1 cellular context compared by ENCODE assay signal in the genomic region with DNA sequence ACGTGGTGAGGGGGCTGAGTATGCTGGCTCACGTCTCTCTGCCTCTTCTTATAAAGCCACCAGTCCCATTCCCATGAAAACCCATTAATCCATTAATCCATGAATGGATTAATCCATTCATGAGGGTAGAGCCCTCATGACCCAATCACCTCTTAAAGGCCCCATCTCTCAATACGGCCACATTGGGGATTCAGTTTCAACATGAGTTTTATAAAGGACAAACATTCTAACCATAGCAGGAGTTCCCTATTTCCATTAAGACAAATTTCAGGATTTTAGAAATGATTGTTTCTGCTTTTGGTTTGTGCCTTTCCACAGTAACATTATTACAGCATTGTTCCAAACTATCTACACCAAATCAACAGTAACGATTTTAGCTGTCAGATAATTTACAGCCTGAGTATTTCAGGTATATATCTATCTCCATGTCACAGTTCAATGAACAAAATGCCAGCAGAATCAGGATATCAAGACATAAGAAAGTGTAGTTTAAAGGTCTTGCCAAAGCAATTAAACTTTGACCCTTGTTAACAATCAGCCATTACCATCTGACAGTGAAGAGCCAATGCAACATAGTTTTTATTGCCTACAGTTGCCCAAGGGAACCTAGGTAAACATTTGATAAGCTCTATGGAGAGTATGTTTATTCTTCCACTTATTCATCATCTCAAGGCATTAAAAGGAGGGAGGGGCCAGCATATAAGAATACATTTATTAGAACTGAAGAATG.
TF ChIP-seq lines count a peak whose summit lies in the region.

No MANE protein-coding gene starts in this region.

TF ChIP-seq in HEK293, 187 proteins besides CTCF, POLR2A, EP300 and RAD21 (continued from another document and continues in another):
- TF ChIP-seq, protein P1, sequence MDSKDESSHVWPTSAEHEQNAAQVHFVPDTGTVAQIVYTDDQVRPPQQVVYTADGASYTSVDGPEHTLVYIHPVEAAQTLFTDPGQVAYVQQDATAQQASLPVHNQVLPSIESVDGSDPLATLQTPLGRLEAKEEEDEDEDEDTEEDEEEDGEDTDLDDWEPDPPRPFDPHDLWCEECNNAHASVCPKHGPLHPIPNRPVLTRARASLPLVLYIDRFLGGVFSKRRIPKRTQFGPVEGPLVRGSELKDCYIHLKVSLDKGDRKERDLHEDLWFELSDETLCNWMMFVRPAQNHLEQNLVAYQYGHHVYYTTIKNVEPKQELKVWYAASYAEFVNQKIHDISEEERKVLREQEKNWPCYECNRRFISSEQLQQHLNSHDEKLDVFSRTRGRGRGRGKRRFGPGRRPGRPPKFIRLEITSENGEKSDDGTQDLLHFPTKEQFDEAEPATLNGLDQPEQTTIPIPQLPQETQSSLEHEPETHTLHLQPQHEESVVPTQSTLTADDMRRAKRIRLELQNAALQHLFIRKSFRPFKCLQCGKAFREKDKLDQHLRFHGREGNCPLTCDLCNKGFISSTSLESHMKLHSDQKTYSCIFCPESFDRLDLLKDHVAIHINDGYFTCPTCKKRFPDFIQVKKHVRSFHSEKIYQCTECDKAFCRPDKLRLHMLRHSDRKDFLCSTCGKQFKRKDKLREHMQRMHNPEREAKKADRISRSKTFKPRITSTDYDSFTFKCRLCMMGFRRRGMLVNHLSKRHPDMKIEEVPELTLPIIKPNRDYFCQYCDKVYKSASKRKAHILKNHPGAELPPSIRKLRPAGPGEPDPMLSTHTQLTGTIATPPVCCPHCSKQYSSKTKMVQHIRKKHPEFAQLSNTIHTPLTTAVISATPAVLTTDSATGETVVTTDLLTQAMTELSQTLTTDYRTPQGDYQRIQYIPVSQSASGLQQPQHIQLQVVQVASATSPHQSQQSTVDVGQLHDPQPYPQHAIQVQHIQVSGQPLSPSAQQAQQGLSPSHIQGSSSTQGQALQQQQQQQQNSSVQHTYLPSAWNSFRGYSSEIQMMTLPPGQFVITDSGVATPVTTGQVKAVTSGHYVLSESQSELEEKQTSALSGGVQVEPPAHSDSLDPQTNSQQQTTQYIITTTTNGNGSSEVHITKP (tag by site-specific recombination; IDR thresholded peaks at IDR 0.05): peak; percentile 65; the same call in 1 of the 2 replicates
- TF ChIP-seq ZNF629 (tag by site-specific recombination; IDR thresholded peaks at IDR 0.05) (peak; percentile 85), ZNF596 (tag by site-specific recombination; IDR thresholded peaks at IDR 0.05) (peak; percentile 80), FEZF1 (tag by site-specific recombination; IDR thresholded peaks at IDR 0.05) (peak; percentile 96), ZBTB1 (tag by site-specific recombination; IDR thresholded peaks at IDR 0.05) (0 out of 2 replicates have a peak, but pooled peaks have one; percentile 66), SP3 (tag by site-specific recombination; IDR thresholded peaks at IDR 0.05) (peak; percentile 52), ZNF549 (tag by site-specific recombination; IDR thresholded peaks at IDR 0.05) (no peak), ZBTB20 (tag by site-specific recombination; IDR thresholded peaks at IDR 0.05) (no peak), ZNF354C (tag by site-specific recombination; IDR thresholded peaks at IDR 0.05; ENCODE audit: borderline replicate concordance, low read depth) (no peak), ZXDB (tag by site-specific recombination; IDR thresholded peaks at IDR 0.05) (peak; percentile 97), ZEB2 (tag by site-specific recombination; IDR thresholded peaks at IDR 0.05) (peak; percentile 72), ZNF121 (tag by site-specific recombination; IDR thresholded peaks at IDR 0.05) (no peak), WT1 (tag by site-specific recombination; IDR thresholded peaks at IDR 0.05) (peak; percentile 92), ZNF623 (tag by site-specific recombination; IDR thresholded peaks at IDR 0.05) (no peak; the same call in 1 of the 2 replicates), OVOL3 (tag by site-specific recombination; IDR thresholded peaks at IDR 0.05) (peak; percentile 97), ZNF155 (tag by site-specific recombination; IDR thresholded peaks at IDR 0.05) (no peak), ZIC2 (tag by site-specific recombination; IDR thresholded peaks at IDR 0.05) (no peak), KLF8 (tag by site-specific recombination; IDR thresholded peaks at IDR 0.05) (peak; percentile 90), ZNF529 (tag by site-specific recombination; IDR thresholded peaks at IDR 0.05; ENCODE audit: insufficient replicate concordance) (no peak), ZSCAN30 (tag by site-specific recombination; IDR thresholded peaks at IDR 0.05) (peak; percentile 74), SETDB1 (IDR thresholded peaks at IDR 0.05; ENCODE audit: insufficient read length, low read length) (no peak), GLIS1 (tag by site-specific recombination; IDR thresholded peaks at IDR 0.05) (peak; percentile 62), ZNF423 (tag by site-specific recombination; IDR thresholded peaks at IDR 0.05) (peak; percentile 65; the same call in 1 of the 2 replicates), GLI2 (tag by site-specific recombination; IDR thresholded peaks at IDR 0.05; ENCODE audit: borderline replicate concordance, low read depth) (peak; percentile 93), SCRT1 (tag by site-specific recombination; IDR thresholded peaks at IDR 0.05; ENCODE audit: borderline replicate concordance) (peak; percentile 89), ZNF416 (tag by site-specific recombination; IDR thresholded peaks at IDR 0.05) (no peak), ZNF621 (tag by site-specific recombination; IDR thresholded peaks at IDR 0.05) (no peak), SCRT2 (tag by site-specific recombination; IDR thresholded peaks at IDR 0.05) (peak; percentile 68)
- TF ChIP-seq, protein P2, sequence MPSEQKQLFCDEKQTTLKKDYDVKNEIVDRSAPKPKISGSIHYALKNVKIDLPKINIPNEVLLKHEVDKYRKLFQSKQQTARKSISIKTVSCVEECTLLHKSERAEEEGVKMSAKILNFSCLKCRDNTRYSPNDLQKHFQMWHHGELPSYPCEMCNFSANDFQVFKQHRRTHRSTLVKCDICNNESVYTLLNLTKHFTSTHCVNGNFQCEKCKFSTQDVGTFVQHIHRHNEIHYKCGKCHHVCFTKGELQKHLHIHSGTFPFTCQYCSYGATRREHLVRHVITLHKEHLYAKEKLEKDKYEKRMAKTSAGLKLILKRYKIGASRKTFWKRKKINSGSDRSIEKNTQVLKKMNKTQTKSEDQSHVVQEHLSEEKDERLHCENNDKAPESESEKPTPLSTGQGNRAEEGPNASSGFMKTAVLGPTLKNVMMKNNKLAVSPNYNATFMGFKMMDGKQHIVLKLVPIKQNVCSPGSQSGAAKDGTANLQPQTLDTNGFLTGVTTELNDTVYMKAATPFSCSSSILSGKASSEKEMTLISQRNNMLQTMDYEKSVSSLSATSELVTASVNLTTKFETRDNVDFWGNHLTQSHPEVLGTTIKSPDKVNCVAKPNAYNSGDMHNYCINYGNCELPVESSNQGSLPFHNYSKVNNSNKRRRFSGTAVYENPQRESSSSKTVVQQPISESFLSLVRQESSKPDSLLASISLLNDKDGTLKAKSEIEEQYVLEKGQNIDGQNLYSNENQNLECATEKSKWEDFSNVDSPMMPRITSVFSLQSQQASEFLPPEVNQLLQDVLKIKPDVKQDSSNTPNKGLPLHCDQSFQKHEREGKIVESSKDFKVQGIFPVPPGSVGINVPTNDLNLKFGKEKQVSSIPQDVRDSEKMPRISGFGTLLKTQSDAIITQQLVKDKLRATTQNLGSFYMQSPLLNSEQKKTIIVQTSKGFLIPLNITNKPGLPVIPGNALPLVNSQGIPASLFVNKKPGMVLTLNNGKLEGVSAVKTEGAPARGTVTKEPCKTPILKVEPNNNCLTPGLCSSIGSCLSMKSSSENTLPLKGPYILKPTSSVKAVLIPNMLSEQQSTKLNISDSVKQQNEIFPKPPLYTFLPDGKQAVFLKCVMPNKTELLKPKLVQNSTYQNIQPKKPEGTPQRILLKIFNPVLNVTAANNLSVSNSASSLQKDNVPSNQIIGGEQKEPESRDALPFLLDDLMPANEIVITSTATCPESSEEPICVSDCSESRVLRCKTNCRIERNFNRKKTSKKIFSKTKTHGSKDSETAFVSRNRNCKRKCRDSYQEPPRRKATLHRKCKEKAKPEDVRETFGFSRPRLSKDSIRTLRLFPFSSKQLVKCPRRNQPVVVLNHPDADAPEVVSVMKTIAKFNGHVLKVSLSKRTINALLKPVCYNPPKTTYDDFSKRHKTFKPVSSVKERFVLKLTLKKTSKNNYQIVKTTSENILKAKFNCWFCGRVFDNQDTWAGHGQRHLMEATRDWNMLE (tag by site-specific recombination; conservative IDR thresholded peaks at IDR 0.05; ENCODE audit: low read depth): 0 out of 2 replicates have a peak, but pooled peaks have one; percentile 15
- TF ChIP-seq, protein P3, sequence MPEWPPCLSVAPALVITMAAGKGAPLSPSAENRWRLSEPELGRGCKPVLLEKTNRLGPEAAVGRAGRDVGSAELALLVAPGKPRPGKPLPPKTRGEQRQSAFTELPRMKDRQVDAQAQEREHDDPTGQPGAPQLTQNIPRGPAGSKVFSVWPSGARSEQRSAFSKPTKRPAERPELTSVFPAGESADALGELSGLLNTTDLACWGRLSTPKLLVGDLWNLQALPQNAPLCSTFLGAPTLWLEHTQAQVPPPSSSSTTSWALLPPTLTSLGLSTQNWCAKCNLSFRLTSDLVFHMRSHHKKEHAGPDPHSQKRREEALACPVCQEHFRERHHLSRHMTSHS (tag by site-specific recombination; IDR thresholded peaks at IDR 0.05): 0 out of 2 replicates have a peak, but pooled peaks have one; percentile 30
- TF ChIP-seq, protein P4, sequence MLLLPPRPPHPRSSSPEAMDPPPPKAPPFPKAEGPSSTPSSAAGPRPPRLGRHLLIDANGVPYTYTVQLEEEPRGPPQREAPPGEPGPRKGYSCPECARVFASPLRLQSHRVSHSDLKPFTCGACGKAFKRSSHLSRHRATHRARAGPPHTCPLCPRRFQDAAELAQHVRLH (tag by site-specific recombination; IDR thresholded peaks at IDR 0.05): peak; percentile 91
- TF ChIP-seq, protein P5, sequence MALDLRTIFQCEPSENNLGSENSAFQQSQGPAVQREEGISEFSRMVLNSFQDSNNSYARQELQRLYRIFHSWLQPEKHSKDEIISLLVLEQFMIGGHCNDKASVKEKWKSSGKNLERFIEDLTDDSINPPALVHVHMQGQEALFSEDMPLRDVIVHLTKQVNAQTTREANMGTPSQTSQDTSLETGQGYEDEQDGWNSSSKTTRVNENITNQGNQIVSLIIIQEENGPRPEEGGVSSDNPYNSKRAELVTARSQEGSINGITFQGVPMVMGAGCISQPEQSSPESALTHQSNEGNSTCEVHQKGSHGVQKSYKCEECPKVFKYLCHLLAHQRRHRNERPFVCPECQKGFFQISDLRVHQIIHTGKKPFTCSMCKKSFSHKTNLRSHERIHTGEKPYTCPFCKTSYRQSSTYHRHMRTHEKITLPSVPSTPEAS (tag by site-specific recombination; IDR thresholded peaks at IDR 0.05): no peak; the same call in 1 of the 2 replicates
- TF ChIP-seq, protein P6, sequence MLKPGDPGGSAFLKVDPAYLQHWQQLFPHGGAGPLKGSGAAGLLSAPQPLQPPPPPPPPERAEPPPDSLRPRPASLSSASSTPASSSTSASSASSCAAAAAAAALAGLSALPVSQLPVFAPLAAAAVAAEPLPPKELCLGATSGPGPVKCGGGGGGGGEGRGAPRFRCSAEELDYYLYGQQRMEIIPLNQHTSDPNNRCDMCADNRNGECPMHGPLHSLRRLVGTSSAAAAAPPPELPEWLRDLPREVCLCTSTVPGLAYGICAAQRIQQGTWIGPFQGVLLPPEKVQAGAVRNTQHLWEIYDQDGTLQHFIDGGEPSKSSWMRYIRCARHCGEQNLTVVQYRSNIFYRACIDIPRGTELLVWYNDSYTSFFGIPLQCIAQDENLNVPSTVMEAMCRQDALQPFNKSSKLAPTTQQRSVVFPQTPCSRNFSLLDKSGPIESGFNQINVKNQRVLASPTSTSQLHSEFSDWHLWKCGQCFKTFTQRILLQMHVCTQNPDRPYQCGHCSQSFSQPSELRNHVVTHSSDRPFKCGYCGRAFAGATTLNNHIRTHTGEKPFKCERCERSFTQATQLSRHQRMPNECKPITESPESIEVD (tag by site-specific recombination; IDR thresholded peaks at IDR 0.05): peak; percentile 97
- TF ChIP-seq, protein P7, sequence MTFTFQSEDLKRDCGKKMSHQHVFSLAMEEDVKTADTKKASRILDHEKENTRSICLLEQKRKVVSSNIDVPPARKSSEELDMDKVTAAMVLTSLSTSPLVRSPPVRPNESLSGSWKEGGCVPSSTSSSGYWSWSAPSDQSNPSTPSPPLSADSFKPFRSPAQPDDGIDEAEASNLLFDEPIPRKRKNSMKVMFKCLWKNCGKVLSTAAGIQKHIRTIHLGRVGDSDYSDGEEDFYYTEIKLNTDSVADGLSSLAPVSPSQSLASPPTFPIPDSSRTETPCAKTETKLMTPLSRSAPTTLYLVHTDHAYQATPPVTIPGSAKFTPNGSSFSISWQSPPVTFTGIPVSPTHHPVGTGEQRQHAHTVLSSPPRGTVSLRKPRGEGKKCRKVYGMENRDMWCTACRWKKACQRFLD (tag by site-specific recombination; IDR thresholded peaks at IDR 0.05): no peak
- TF ChIP-seq, protein P8, sequence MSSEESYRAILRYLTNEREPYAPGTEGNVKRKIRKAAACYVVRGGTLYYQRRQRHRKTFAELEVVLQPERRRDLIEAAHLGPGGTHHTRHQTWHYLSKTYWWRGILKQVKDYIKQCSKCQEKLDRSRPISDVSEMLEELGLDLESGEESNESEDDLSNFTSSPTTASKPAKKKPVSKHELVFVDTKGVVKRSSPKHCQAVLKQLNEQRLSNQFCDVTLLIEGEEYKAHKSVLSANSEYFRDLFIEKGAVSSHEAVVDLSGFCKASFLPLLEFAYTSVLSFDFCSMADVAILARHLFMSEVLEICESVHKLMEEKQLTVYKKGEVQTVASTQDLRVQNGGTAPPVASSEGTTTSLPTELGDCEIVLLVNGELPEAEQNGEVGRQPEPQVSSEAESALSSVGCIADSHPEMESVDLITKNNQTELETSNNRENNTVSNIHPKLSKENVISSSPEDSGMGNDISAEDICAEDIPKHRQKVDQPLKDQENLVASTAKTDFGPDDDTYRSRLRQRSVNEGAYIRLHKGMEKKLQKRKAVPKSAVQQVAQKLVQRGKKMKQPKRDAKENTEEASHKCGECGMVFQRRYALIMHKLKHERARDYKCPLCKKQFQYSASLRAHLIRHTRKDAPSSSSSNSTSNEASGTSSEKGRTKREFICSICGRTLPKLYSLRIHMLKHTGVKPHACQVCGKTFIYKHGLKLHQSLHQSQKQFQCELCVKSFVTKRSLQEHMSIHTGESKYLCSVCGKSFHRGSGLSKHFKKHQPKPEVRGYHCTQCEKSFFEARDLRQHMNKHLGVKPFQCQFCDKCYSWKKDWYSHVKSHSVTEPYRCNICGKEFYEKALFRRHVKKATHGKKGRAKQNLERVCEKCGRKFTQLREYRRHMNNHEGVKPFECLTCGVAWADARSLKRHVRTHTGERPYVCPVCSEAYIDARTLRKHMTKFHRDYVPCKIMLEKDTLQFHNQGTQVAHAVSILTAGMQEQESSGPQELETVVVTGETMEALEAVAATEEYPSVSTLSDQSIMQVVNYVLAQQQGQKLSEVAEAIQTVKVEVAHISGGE (tag by site-specific recombination; conservative IDR thresholded peaks at IDR 0.05; ENCODE audit: low read depth): no peak
